ENCODE assay signal across 1 cellular context in genomic region chr19:10206226-10206873, GRCh38.
TF ChIP-seq lines count a peak whose summit lies in the region.

No MANE protein-coding gene starts in this region.

TF ChIP-seq in HepG2, 621 proteins besides CTCF, POLR2A, EP300 and RAD21 (continued from another document):
- TF ChIP-seq, protein P1, sequence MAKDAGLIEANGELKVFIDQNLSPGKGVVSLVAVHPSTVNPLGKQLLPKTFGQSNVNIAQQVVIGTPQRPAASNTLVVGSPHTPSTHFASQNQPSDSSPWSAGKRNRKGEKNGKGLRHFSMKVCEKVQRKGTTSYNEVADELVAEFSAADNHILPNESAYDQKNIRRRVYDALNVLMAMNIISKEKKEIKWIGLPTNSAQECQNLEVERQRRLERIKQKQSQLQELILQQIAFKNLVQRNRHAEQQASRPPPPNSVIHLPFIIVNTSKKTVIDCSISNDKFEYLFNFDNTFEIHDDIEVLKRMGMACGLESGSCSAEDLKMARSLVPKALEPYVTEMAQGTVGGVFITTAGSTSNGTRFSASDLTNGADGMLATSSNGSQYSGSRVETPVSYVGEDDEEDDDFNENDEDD (CRISPR knock-in tag; IDR thresholded peaks at IDR 0.05; ENCODE audit: borderline replicate concordance): peak; percentile 81; the same call in 1 of the 2 replicates
- TF ChIP-seq HOXA3 (CRISPR knock-in tag; IDR thresholded peaks at IDR 0.05) (no peak; the same call in 1 of the 2 replicates), SOX5 (CRISPR knock-in tag; IDR thresholded peaks at IDR 0.05; ENCODE audit: borderline replicate concordance) (peak; percentile 51; the same call in 1 of the 2 replicates), ZFP37 (CRISPR knock-in tag; IDR thresholded peaks at IDR 0.05; ENCODE audit: borderline replicate concordance) (0 out of 2 replicates have a peak, but pooled peaks have one; percentile 65), HMG20A (CRISPR knock-in tag; IDR thresholded peaks at IDR 0.05; ENCODE audit: borderline replicate concordance) (peak; percentile 23; the same call in 1 of the 2 replicates), ZNF644 (CRISPR knock-in tag; IDR thresholded peaks at IDR 0.05; ENCODE audit: low read depth) (peak; percentile 17; the same call in 1 of the 2 replicates), MAX (IDR thresholded peaks at IDR 0.05) (peak; percentile 96), ZBTB25 (CRISPR knock-in tag; IDR thresholded peaks at IDR 0.05) (0 out of 2 replicates have a peak, but pooled peaks have one; percentile 22), ZNF724P (CRISPR knock-in tag; IDR thresholded peaks at IDR 0.05; ENCODE audit: borderline replicate concordance) (0 out of 2 replicates have a peak, but pooled peaks have one; percentile 25), FOXA1 (IDR thresholded peaks at IDR 0.05) (no peak), FOXA1 (CRISPR knock-in tag; IDR thresholded peaks at IDR 0.05) (no peak), ZNF639 (CRISPR knock-in tag; conservative IDR thresholded peaks at IDR 0.05) (no peak), ZNF704 (CRISPR knock-in tag; IDR thresholded peaks at IDR 0.05; ENCODE audit: borderline replicate concordance) (0 out of 2 replicates have a peak, but pooled peaks have one; percentile 41), ZBTB3 (CRISPR knock-in tag; IDR thresholded peaks at IDR 0.05; ENCODE audit: borderline replicate concordance, low read depth) (no peak), MLLT10 (CRISPR knock-in tag; IDR thresholded peaks at IDR 0.05) (no peak), SNAPC4 (CRISPR knock-in tag; IDR thresholded peaks at IDR 0.05) (no peak), JUND (CRISPR knock-in tag; IDR thresholded peaks at IDR 0.05) (peak; percentile 86), REL (CRISPR knock-in tag; conservative IDR thresholded peaks at IDR 0.05) (no peak), KDM2A (CRISPR knock-in tag; IDR thresholded peaks at IDR 0.05; ENCODE audit: borderline replicate concordance, low read depth) (peak; percentile 30; the same call in 1 of the 2 replicates), KLF9 (CRISPR knock-in tag; IDR thresholded peaks at IDR 0.05; ENCODE audit: low read depth) (0 out of 2 replicates have a peak, but pooled peaks have one; percentile 68), SAP130 (CRISPR knock-in tag; IDR thresholded peaks at IDR 0.05; ENCODE audit: low read depth) (peak; percentile 83)
- TF ChIP-seq, protein P2, sequence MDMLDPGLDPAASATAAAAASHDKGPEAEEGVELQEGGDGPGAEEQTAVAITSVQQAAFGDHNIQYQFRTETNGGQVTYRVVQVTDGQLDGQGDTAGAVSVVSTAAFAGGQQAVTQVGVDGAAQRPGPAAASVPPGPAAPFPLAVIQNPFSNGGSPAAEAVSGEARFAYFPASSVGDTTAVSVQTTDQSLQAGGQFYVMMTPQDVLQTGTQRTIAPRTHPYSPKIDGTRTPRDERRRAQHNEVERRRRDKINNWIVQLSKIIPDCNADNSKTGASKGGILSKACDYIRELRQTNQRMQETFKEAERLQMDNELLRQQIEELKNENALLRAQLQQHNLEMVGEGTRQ (IDR thresholded peaks at IDR 0.05; ENCODE audit: low read depth, low read length): peak; percentile 62
- TF ChIP-seq, protein P2 (CRISPR knock-in tag; IDR thresholded peaks at IDR 0.05; ENCODE audit: borderline replicate concordance): peak; percentile 59; the same call in 1 of the 2 replicates
- TF ChIP-seq, protein P3, sequence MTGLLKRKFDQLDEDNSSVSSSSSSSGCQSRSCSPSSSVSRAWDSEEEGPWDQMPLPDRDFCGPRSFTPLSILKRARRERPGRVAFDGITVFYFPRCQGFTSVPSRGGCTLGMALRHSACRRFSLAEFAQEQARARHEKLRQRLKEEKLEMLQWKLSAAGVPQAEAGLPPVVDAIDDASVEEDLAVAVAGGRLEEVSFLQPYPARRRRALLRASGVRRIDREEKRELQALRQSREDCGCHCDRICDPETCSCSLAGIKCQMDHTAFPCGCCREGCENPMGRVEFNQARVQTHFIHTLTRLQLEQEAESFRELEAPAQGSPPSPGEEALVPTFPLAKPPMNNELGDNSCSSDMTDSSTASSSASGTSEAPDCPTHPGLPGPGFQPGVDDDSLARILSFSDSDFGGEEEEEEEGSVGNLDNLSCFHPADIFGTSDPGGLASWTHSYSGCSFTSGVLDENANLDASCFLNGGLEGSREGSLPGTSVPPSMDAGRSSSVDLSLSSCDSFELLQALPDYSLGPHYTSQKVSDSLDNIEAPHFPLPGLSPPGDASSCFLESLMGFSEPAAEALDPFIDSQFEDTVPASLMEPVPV (CRISPR knock-in tag; IDR thresholded peaks at IDR 0.05): 0 out of 2 replicates have a peak, but pooled peaks have one; percentile 43
- TF ChIP-seq, protein P4, sequence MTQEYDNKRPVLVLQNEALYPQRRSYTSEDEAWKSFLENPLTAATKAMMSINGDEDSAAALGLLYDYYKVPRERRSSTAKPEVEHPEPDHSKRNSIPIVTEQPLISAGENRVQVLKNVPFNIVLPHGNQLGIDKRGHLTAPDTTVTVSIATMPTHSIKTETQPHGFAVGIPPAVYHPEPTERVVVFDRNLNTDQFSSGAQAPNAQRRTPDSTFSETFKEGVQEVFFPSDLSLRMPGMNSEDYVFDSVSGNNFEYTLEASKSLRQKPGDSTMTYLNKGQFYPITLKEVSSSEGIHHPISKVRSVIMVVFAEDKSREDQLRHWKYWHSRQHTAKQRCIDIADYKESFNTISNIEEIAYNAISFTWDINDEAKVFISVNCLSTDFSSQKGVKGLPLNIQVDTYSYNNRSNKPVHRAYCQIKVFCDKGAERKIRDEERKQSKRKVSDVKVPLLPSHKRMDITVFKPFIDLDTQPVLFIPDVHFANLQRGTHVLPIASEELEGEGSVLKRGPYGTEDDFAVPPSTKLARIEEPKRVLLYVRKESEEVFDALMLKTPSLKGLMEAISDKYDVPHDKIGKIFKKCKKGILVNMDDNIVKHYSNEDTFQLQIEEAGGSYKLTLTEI (CRISPR knock-in tag; conservative IDR thresholded peaks at IDR 0.05): no peak
- TF ChIP-seq, protein P5, sequence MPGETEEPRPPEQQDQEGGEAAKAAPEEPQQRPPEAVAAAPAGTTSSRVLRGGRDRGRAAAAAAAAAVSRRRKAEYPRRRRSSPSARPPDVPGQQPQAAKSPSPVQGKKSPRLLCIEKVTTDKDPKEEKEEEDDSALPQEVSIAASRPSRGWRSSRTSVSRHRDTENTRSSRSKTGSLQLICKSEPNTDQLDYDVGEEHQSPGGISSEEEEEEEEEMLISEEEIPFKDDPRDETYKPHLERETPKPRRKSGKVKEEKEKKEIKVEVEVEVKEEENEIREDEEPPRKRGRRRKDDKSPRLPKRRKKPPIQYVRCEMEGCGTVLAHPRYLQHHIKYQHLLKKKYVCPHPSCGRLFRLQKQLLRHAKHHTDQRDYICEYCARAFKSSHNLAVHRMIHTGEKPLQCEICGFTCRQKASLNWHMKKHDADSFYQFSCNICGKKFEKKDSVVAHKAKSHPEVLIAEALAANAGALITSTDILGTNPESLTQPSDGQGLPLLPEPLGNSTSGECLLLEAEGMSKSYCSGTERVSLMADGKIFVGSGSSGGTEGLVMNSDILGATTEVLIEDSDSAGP (CRISPR knock-in tag; IDR thresholded peaks at IDR 0.05; ENCODE audit: borderline replicate concordance): peak; percentile 27; the same call in 1 of the 2 replicates
- TF ChIP-seq, protein P6, sequence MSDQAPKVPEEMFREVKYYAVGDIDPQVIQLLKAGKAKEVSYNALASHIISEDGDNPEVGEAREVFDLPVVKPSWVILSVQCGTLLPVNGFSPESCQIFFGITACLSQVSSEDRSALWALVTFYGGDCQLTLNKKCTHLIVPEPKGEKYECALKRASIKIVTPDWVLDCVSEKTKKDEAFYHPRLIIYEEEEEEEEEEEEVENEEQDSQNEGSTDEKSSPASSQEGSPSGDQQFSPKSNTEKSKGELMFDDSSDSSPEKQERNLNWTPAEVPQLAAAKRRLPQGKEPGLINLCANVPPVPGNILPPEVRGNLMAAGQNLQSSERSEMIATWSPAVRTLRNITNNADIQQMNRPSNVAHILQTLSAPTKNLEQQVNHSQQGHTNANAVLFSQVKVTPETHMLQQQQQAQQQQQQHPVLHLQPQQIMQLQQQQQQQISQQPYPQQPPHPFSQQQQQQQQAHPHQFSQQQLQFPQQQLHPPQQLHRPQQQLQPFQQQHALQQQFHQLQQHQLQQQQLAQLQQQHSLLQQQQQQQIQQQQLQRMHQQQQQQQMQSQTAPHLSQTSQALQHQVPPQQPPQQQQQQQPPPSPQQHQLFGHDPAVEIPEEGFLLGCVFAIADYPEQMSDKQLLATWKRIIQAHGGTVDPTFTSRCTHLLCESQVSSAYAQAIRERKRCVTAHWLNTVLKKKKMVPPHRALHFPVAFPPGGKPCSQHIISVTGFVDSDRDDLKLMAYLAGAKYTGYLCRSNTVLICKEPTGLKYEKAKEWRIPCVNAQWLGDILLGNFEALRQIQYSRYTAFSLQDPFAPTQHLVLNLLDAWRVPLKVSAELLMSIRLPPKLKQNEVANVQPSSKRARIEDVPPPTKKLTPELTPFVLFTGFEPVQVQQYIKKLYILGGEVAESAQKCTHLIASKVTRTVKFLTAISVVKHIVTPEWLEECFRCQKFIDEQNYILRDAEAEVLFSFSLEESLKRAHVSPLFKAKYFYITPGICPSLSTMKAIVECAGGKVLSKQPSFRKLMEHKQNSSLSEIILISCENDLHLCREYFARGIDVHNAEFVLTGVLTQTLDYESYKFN (CRISPR knock-in tag; conservative IDR thresholded peaks at IDR 0.05): peak; percentile 39; the same call in 1 of the 2 replicates
